In genomic region chr13:110915874-110916670, GRCh38 we compare ENCODE assay signal across 8 cellular contexts. TPM values are rescaled to one million over a fixed set of nuclear protein-coding genes. Genes with fewer than 3 reads are reported as not detected.
DNase-seq lines count a peak whose midpoint lies in the region; TF ChIP-seq lines count a peak whose summit lies in the region.

No MANE protein-coding gene starts in this region.

- H3K9ac ChIP-seq in Loucy (ENCODE audit: low read depth, low read length, poor library complexity, severe bottlenecking) (peak overlapping the region; percentile 97), stomach smooth muscle (ENCODE audit: low read length in 2 of 2) (peak overlapping the region; percentile 90 to 93)

- H3F3A ChIP-seq in Loucy (ENCODE audit: low read depth): no peaks in the 10 kb centered on the region

- peaks cover 48% of the 10 kb centered on the region for H3K79me2 ChIP-seq in Loucy (ENCODE audit: insufficient read depth, low read length)

- no peaks in the 10 kb centered on the region for H3K9me2 ChIP-seq in Loucy (replicated peaks; ENCODE audit: low read depth, low read length)

- H3K4me3 ChIP-seq in Loucy (ENCODE audit: low read length, poor library complexity, severe bottlenecking) (peak overlapping the region; percentile 78), ascending aorta (peak overlapping the region; percentile 90 to 92), stomach smooth muscle (ENCODE audit: low read length in 2 of 2) (peak overlapping the region; percentile 80 to 96)

- intact Hi-C loops in ascending aorta (cut with DNase I): loop anchor here (1.0 to 10.0 kb wide), 10 partner anchors 39 to 369 kb away; partner anchors contain the start of gene ARHGEF7

- H3K4me1 ChIP-seq in Loucy (ENCODE audit: insufficient read depth, low read length, poor library complexity, severe bottlenecking) (peaks cover 38% of the 10 kb centered on the region), ascending aorta (peaks cover 12 to 21% of the 10 kb centered on the region in 2 donors), stomach smooth muscle (ENCODE audit: control insufficient read depth, insufficient read depth, low read length) (peaks cover 25% of the 10 kb centered on the region)

- peaks cover 35% of the 10 kb centered on the region for H4K20me1 ChIP-seq in Loucy (ENCODE audit: insufficient read depth, low read length, poor library complexity, severe bottlenecking)

- peak overlapping the region; percentile 96 for H2AFZ ChIP-seq in Loucy (ENCODE audit: low read length)

- H3K27me3 ChIP-seq in Loucy (ENCODE audit: insufficient read depth, low read length, poor library complexity, severe bottlenecking) (peaks cover 3% of the 10 kb centered on the region), ascending aorta (no peaks in the 10 kb centered on the region), stomach smooth muscle (ENCODE audit: control insufficient read depth in 1 of 2, insufficient read depth in 2 of 2, low read length in 2 of 2) (no peaks in the 10 kb centered on the region)

- H3K36me3 ChIP-seq in Loucy (ENCODE audit: insufficient read depth, low read length): no peaks in the 10 kb centered on the region
- no peaks in the 10 kb centered on the region for H3K36me3 ChIP-seq in ascending aorta
- H3K36me3 ChIP-seq in stomach smooth muscle (ENCODE audit: control insufficient read depth in 2 of 2, insufficient read depth in 2 of 2, low read length in 2 of 2): no peaks in the 10 kb centered on the region

- H3K9me3 ChIP-seq in Loucy (ENCODE audit: insufficient read depth, low read depth, low read length) (no peaks in the 10 kb centered on the region), ascending aorta (no peaks in the 10 kb centered on the region), stomach smooth muscle (ENCODE audit: control insufficient read depth in 2 of 2, low read length in 2 of 2) (no peaks in the 10 kb centered on the region)

- DNase-seq in EH (ENCODE audit: low read depth) (peak; percentile 79), ascending aorta (ENCODE audit: low spot score in 2 of 2) (no peak), iris pigment epithelial cell (ENCODE audit: low read depth) (peak; percentile 86), mucosa of gallbladder (ENCODE audit: low spot score) (no peak), NCI-H1930 (lab: John Stamatoyannopoulos, UW) (no peak)
- DNase-seq in central memory CD4-positive, alpha-beta T cell: no peak

- peak overlapping the region; percentile 90 for H3K4me2 ChIP-seq in Loucy (ENCODE audit: low read depth, low read length, poor library complexity, severe bottlenecking)

- no peak for TF ChIP-seq CTCF in Loucy (conservative IDR thresholded peaks at IDR 0.05; ENCODE audit: low read length)
- TF ChIP-seq CTCF in ascending aorta (IDR thresholded peaks at IDR 0.05): no peak

- H3K27ac ChIP-seq in ascending aorta (peak overlapping the region; percentile 99 to 100), stomach smooth muscle (ENCODE audit: low read length) (peak overlapping the region; percentile 98)

RNA-seq across cellular contexts. Expression of gene ANKRD10, which starts 1.2 kb away (rescaled TPM):
- total RNA-seq in ascending aorta: 100 TPM
- total RNA-seq in mucosa of gallbladder: 139 TPM

Comparison
In these comparisons a context has a peak if more than half of its experiments do, and no peak if none do; other contexts are left out.
1. DNase-seq: peak in EH (single experiment) and iris pigment epithelial cell (single experiment); none in ascending aorta (0 of 2), central memory CD4-positive, alpha-beta T cell (single experiment), mucosa of gallbladder (single experiment) and NCI-H1930 (0 of 2).
2. Peak in every context shown above with its lines, with median percentiles within 50 percentile points of each other: H3K4me3 ChIP-seq.